In genomic region chr22:26259510-26259909, GRCh38 we compare ENCODE assay signal across 10 cellular contexts.
DNase-seq lines count a peak whose midpoint lies in the region; ATAC-seq and TF ChIP-seq lines count a peak whose summit lies in the region.
"Had no signal": no experiment of that assay in that cellular context is flagged by ENCODE, and none has a peak within 500 bp of the region (broad histone marks: within the 10 kb centered on the region; RNA-seq: fewer than 3 reads in every experiment).

No MANE protein-coding gene starts in this region.

- no peak overlapping the region for H3K27ac ChIP-seq in liver (ENCODE audit: low read depth in 1 of 2, low read length in 2 of 2)
- H3K27ac ChIP-seq: colonic mucosa had no signal

- in situ Hi-C loops in KBM-7 (cut with MboI; ENCODE audit: low pct_unique_long_range_greater_than_20kb, low sequenced_read_pairs), result no loop called here

- no peak overlapping the region for H3K4me3 ChIP-seq in liver (ENCODE audit: low read depth in 1 of 3, low read length in 3 of 3)
- H3K4me3 ChIP-seq: colonic mucosa had no signal

- no peak for TF ChIP-seq RAD21 in liver (IDR thresholded peaks at IDR 0.05)

- no peaks in the 10 kb centered on the region for H3K9me3 Mint-ChIP-seq in type B pancreatic cell

- H3K4me1 ChIP-seq in liver (ENCODE audit: control insufficient read depth in 4 of 4, insufficient read depth in 4 of 4, low read length in 3 of 4), result no peaks in the 10 kb centered on the region
- H3K4me1 ChIP-seq: colonic mucosa had no signal

- no peak for ATAC-seq in GM18867 (IDR thresholded peaks at IDR 0.05; ENCODE audit: unreplicated experiment)

- no peaks in the 10 kb centered on the region for H3K36me3 ChIP-seq in liver (ENCODE audit: control insufficient read depth in 4 of 4, insufficient read depth in 3 of 4, low read depth in 1 of 4, low read length in 3 of 4)
- H3K36me3 ChIP-seq: colonic mucosa had no signal

- H3K4me3 Mint-ChIP-seq in type B pancreatic cell, result no peak overlapping the region

- H3K9ac ChIP-seq in liver (ENCODE audit: low read depth in 1 of 2, low read length in 2 of 2), result no peak overlapping the region

- 6% methylated on average over 6 of the region's 6 CpGs for WGBS in liver

- peaks cover 27% of the 10 kb centered on the region for H3K27me3 Mint-ChIP-seq in type B pancreatic cell

- H3K9me3 ChIP-seq in liver (ENCODE audit: control insufficient read depth in 4 of 4, low read length in 3 of 4), result no peaks in the 10 kb centered on the region
- H3K9me3 ChIP-seq: colonic mucosa had no signal

- H3K27ac Mint-ChIP-seq in type B pancreatic cell, result no peak overlapping the region

- H3K27me3 ChIP-seq in liver (ENCODE audit: control insufficient read depth in 4 of 4, insufficient read depth in 4 of 4, low read length in 3 of 4), result peaks cover 0 to 3% (median 2%) of the 10 kb centered on the region in 4 donors

- no peaks in the 10 kb centered on the region for H3K36me3 Mint-ChIP-seq in type B pancreatic cell

- H3K4me1 Mint-ChIP-seq in type B pancreatic cell (ENCODE audit: unreplicated experiment), result no peaks in the 10 kb centered on the region

- DNase-seq in NCI-H146 (lab: John Stamatoyannopoulos, UW) (peak; percentile 28), NCI-H146 treated with DMSO at 0.1 percent for 48 hours (lab: John Stamatoyannopoulos, UW; ENCODE audit: unreplicated experiment) (no peak), KBM-7 (peak; percentile 30), amniotic epithelial cell (ENCODE audit: low read depth) (peak; percentile 0), GM19240 (ENCODE audit: insufficient read length, low spot score) (no peak), type B pancreatic cell (ENCODE audit: extremely low spot score, unreplicated experiment) (no peak)
- DNase-seq: colonic mucosa, NCI-H748 treated with DMSO at 0.1 percent for 48 hours had no signal

- TF ChIP-seq CTCF in liver (IDR thresholded peaks at IDR 0.05; ENCODE audit: low read depth, low read length, missing input control) (no peak), type B pancreatic cell (conservative IDR thresholded peaks at IDR 0.05) (no peak)

TF ChIP-seq in liver, 16 proteins besides CTCF, POLR2A, EP300 and RAD21:
- peak; percentile 98 for TF ChIP-seq REST (IDR thresholded peaks at IDR 0.05)
- TF ChIP-seq GABPA (IDR thresholded peaks at IDR 0.05 in 1 of 2, conservative IDR thresholded peaks at IDR 0.05 in 1 of 2), result no peak
- no peak for TF ChIP-seq TAF1 (conservative IDR thresholded peaks at IDR 0.05)

Comparison
In these comparisons a context has a peak if more than half of its experiments do, and no peak if none do; other contexts are left out.
1. DNase-seq: peak in NCI-H146 (single experiment), KBM-7 (single experiment) and amniotic epithelial cell (single experiment); none in NCI-H146 treated with DMSO at 0.1 percent for 48 hours (single experiment), GM19240 (single experiment) and type B pancreatic cell (single experiment).